ENCODE assay signal across 1 cellular context in genomic region chr2:62706721-62707516, GRCh38.
TF ChIP-seq lines count a peak whose summit lies in the region.

No MANE protein-coding gene starts in this region.

TF ChIP-seq in HepG2, 621 proteins besides CTCF, POLR2A, EP300 and RAD21 (continued from another document and continues in another):
- TF ChIP-seq ZBTB39 (CRISPR knock-in tag; IDR thresholded peaks at IDR 0.05), result peak; percentile 68; the same call in 1 of the 2 replicates
- TF ChIP-seq ZNF713 (CRISPR knock-in tag; IDR thresholded peaks at IDR 0.05), result no peak
- TF ChIP-seq KIAA2018 (CRISPR knock-in tag; IDR thresholded peaks at IDR 0.05; ENCODE audit: borderline replicate concordance), result no peak
- TF ChIP-seq DPF2 (CRISPR knock-in tag; IDR thresholded peaks at IDR 0.05; ENCODE audit: borderline replicate concordance, low read depth), result no peak
- TF ChIP-seq MLX (CRISPR knock-in tag; IDR thresholded peaks at IDR 0.05), result no peak
- TF ChIP-seq RFXAP (CRISPR knock-in tag; IDR thresholded peaks at IDR 0.05; ENCODE audit: borderline replicate concordance), result no peak
- no peak for TF ChIP-seq ZNF569 (CRISPR knock-in tag; IDR thresholded peaks at IDR 0.05; ENCODE audit: borderline replicate concordance)
- TF ChIP-seq GATA4 (IDR thresholded peaks at IDR 0.05; ENCODE audit: borderline replicate concordance, low read depth), result no peak
- TF ChIP-seq ZNF224 (CRISPR knock-in tag; IDR thresholded peaks at IDR 0.05), result no peak
- no peak for TF ChIP-seq E2F1 (CRISPR knock-in tag; IDR thresholded peaks at IDR 0.05)
- no peak for TF ChIP-seq SRSF1 (optimal IDR thresholded peaks at IDR 0.05; ENCODE audit: low read depth, low read length)
- no peak for TF ChIP-seq ARNT (IDR thresholded peaks at IDR 0.05)
- no peak for TF ChIP-seq SKIL (CRISPR knock-in tag; IDR thresholded peaks at IDR 0.05; ENCODE audit: borderline replicate concordance)
- TF ChIP-seq ZNF24 (IDR thresholded peaks at IDR 0.05), result no peak
- TF ChIP-seq ELF1 (CRISPR knock-in tag; IDR thresholded peaks at IDR 0.05), result no peak
- no peak for TF ChIP-seq ZHX2 (IDR thresholded peaks at IDR 0.05; ENCODE audit: low read depth)
- no peak for TF ChIP-seq ZHX2 (CRISPR knock-in tag; IDR thresholded peaks at IDR 0.05; ENCODE audit: borderline replicate concordance)
- TF ChIP-seq TMF1 (CRISPR knock-in tag; IDR thresholded peaks at IDR 0.05; ENCODE audit: low read depth), result no peak
- TF ChIP-seq GFI1 (CRISPR knock-in tag; IDR thresholded peaks at IDR 0.05; ENCODE audit: borderline replicate concordance), result no peak; the same call in 1 of the 2 replicates
- TF ChIP-seq KAT2B (IDR thresholded peaks at IDR 0.05; ENCODE audit: borderline replicate concordance, low read depth, low read length), result no peak
- no peak for TF ChIP-seq SRY (CRISPR knock-in tag; IDR thresholded peaks at IDR 0.05)
- peak; percentile 23; the same call in 1 of the 2 replicates for TF ChIP-seq SMAD3 (CRISPR knock-in tag; IDR thresholded peaks at IDR 0.05)
- TF ChIP-seq PHF20 (CRISPR knock-in tag; IDR thresholded peaks at IDR 0.05), result no peak
- TF ChIP-seq MTA1 (CRISPR knock-in tag; IDR thresholded peaks at IDR 0.05; ENCODE audit: borderline replicate concordance), result no peak
- TF ChIP-seq AFF4 (CRISPR knock-in tag; IDR thresholded peaks at IDR 0.05), result no peak; the same call in 1 of the 2 replicates
- no peak for TF ChIP-seq SSRP1 (CRISPR knock-in tag; IDR thresholded peaks at IDR 0.05)
- TF ChIP-seq KLF16 (CRISPR knock-in tag; IDR thresholded peaks at IDR 0.05), result no peak
- no peak for TF ChIP-seq ZNF616 (CRISPR knock-in tag; IDR thresholded peaks at IDR 0.05; ENCODE audit: low read depth)
- no peak; the same call in none of the 2 replicates for TF ChIP-seq ZNF430 (CRISPR knock-in tag; IDR thresholded peaks at IDR 0.05)
- TF ChIP-seq MXD1 (CRISPR knock-in tag; IDR thresholded peaks at IDR 0.05), result no peak
- no peak for TF ChIP-seq SIN3B (IDR thresholded peaks at IDR 0.05; ENCODE audit: low read length)
- TF ChIP-seq ZNF772 (CRISPR knock-in tag; IDR thresholded peaks at IDR 0.05), result no peak
- TF ChIP-seq TAF1 (CRISPR knock-in tag; IDR thresholded peaks at IDR 0.05), result peak; percentile 56
- TF ChIP-seq HOXD1 (CRISPR knock-in tag; IDR thresholded peaks at IDR 0.05), result no peak
